Comparison of ENCODE assay signal across 18 cellular contexts in genomic region chrX:56969559-56969958, GRCh38. TPM values are rescaled to one million over a fixed set of nuclear protein-coding genes. Genes with fewer than 3 reads are reported as not detected.
DNase-seq lines count a peak whose midpoint lies in the region; ATAC-seq, FAIRE-seq and TF ChIP-seq lines count a peak whose summit lies in the region.
"Had no signal": no experiment of that assay in that cellular context is flagged by ENCODE, and none has a peak within 500 bp of the region (broad histone marks: within the 10 kb centered on the region; RNA-seq: fewer than 3 reads in every experiment).

No MANE protein-coding gene starts in this region.

- peak; percentile 94 for FAIRE-seq in colon (lab: Jason Lieb, UNC)
- FAIRE-seq: GM12878 had no signal

- H4K20me1 ChIP-seq in PC-3 (ENCODE audit: low read length), result no peaks in the 10 kb centered on the region
- H4K20me1 ChIP-seq: BLaER1 treated with 17β-estradiol and CSF1 and Interleukin-3, amounts not matched to agents 10 nM and 100 nM had no signal

- H3K27ac ChIP-seq in PC-3 (ENCODE audit: low read length) (peak overlapping the region; percentile 5; the same call in 1 of the 2 replicates), foreskin keratinocyte (no peak overlapping the region)
- no peak overlapping the region for H3K27ac ChIP-seq in effector memory CD4-positive, alpha-beta T cell (ENCODE audit: insufficient read depth, low read length, poor library complexity, severe bottlenecking)
- H3K27ac ChIP-seq: BLaER1 treated with 17β-estradiol and CSF1 and Interleukin-3, amounts not matched to agents 10 nM and 100 nM had no signal

- H3K4me2 ChIP-seq in PC-3 (ENCODE audit: low read length), result no peak overlapping the region
- H3K4me2 ChIP-seq: BLaER1 treated with 17β-estradiol and CSF1 and Interleukin-3, amounts not matched to agents 10 nM and 100 nM had no signal

- peaks cover 13% of the 10 kb centered on the region for H3K4me1 ChIP-seq in PC-3 (ENCODE audit: insufficient read depth, low read length)
- peaks cover 7% of the 10 kb centered on the region for H3K4me1 ChIP-seq in foreskin keratinocyte
- no peaks in the 10 kb centered on the region for H3K4me1 ChIP-seq in effector memory CD4-positive, alpha-beta T cell (ENCODE audit: control insufficient read depth, insufficient read depth, low read length, poor library complexity, severe bottlenecking)
- H3K4me1 ChIP-seq: BLaER1 treated with 17β-estradiol and CSF1 and Interleukin-3, amounts not matched to agents 10 nM and 100 nM had no signal

- H3F3A ChIP-seq in PC-3 (ENCODE audit: low read length, unreplicated experiment), result no peaks in the 10 kb centered on the region

- H3K9me3 ChIP-seq in PC-3 (ENCODE audit: low read length), result no peaks in the 10 kb centered on the region
- H3K9me3 ChIP-seq in effector memory CD4-positive, alpha-beta T cell (ENCODE audit: control insufficient read depth, low read length), result no peaks in the 10 kb centered on the region
- H3K9me3 ChIP-seq: BLaER1 treated with 17β-estradiol and CSF1 and Interleukin-3, amounts not matched to agents 10 nM and 100 nM had no signal

- H3K36me3 ChIP-seq in PC-3 (ENCODE audit: low read depth, low read length), result no peaks in the 10 kb centered on the region; the same call in 1 of the 2 replicates
- no peaks in the 10 kb centered on the region for H3K36me3 ChIP-seq in effector memory CD4-positive, alpha-beta T cell (ENCODE audit: control insufficient read depth, insufficient read depth, low read length)
- H3K36me3 ChIP-seq: BLaER1 treated with 17β-estradiol and CSF1 and Interleukin-3, amounts not matched to agents 10 nM and 100 nM had no signal

- H3K79me2 ChIP-seq in PC-3 (ENCODE audit: low read length), result no peaks in the 10 kb centered on the region

- no TSS peak for BruUV-seq in PC-3 (replicated peaks; lab: Mats Ljungman, UMichigan)

- H2AFZ ChIP-seq in PC-3 (ENCODE audit: low read length), result no peak overlapping the region

- no peaks in the 10 kb centered on the region for H3K9me2 ChIP-seq in PC-3 (replicated peaks; ENCODE audit: low read length)

- H3K9ac ChIP-seq in PC-3 (ENCODE audit: low read length), result no peak overlapping the region
- H3K9ac ChIP-seq: BLaER1 treated with 17β-estradiol and CSF1 and Interleukin-3, amounts not matched to agents 10 nM and 100 nM had no signal

- no peaks in the 10 kb centered on the region for H3K27me3 ChIP-seq in PC-3 (ENCODE audit: low read length)
- no peaks in the 10 kb centered on the region for H3K27me3 ChIP-seq in foreskin keratinocyte
- H3K27me3 ChIP-seq in effector memory CD4-positive, alpha-beta T cell (replicated peaks; ENCODE audit: control insufficient read depth, insufficient read depth, low read length, poor library complexity, severe bottlenecking), result no peaks in the 10 kb centered on the region

- intact Hi-C loops in PC-3 (cut with micrococcal nuclease), result no loop called here

- ATAC-seq in PC-3 (peak; percentile 83), foreskin keratinocyte (peak; percentile 62), HG03025 (IDR thresholded peaks at IDR 0.05; ENCODE audit: low FRiP score, unreplicated experiment) (no peak), HG02973 (IDR thresholded peaks at IDR 0.05; ENCODE audit: unreplicated experiment) (no peak), omental fat pad (ENCODE audit: low FRiP score) (no peak)
- ATAC-seq: GM12878 had no signal

- CTCF ChIA-PET in PC-3 (lab: Charles Lee), result no interaction called here

- TF ChIP-seq CTCF in PC-3 (conservative IDR thresholded peaks at IDR 0.05; ENCODE audit: low read depth, low read length) (no peak), foreskin keratinocyte (conservative IDR thresholded peaks at IDR 0.05) (no peak), omental fat pad (IDR thresholded peaks at IDR 0.05) (no peak)

- no peak overlapping the region for H3K4me3 ChIP-seq in PC-3 (ENCODE audit: low read length)
- no peak overlapping the region for H3K4me3 ChIP-seq in effector memory CD4-positive, alpha-beta T cell (ENCODE audit: insufficient read depth, low read depth, low read length, poor library complexity, severe bottlenecking)
- H3K4me3 ChIP-seq: BLaER1 treated with 17β-estradiol and CSF1 and Interleukin-3, amounts not matched to agents 10 nM and 100 nM; GM12878 had no signal

- DNase-seq in PC-3 (peak; percentile 45), foreskin keratinocyte (peak in 1 of 2 donors; percentile 1), omental fat pad (ENCODE audit: low spot score) (no peak)
- no peak for DNase-seq in effector memory CD4-positive, alpha-beta T cell
- DNase-seq: 8988T; CD4-positive, CD25-positive, alpha-beta regulatory T cell; CD8-positive, alpha-beta memory T cell; COR-L47; DMS 273 treated with DMSO at 0.1 percent for 48 hours; DMS53; DND-41; GOT3; H9 had no signal

- POLR2A ChIA-PET in PC-3 (lab: Charles Lee; ENCODE audit: unreplicated experiment), result no interaction called here

RNA-seq across cellular contexts. Expression of gene SPIN3, which starts 25.8 kb away (rescaled TPM):
- total RNA-seq in PC-3 (2014; rRNA removed) (8.4 and 9.0 TPM in 2 replicates), foreskin keratinocyte (2.2 and 2.8 TPM in 2 replicates), omental fat pad (10 to 100 TPM in 1 of 4 donors, 1 to 10 TPM in 3; 7.4 to 15.1 (median 8.9) TPM)
- polyA plus RNA-seq in foreskin keratinocyte, result 1.4 and 1.5 TPM in 2 replicates

Comparison
In these comparisons a context has a peak if more than half of its experiments do, and no peak if none do; other contexts are left out.
1. ATAC-seq: peak in PC-3 (single experiment) and foreskin keratinocyte (single experiment); none in HG03025 (single experiment), HG02973 (single experiment) and omental fat pad (single experiment).